Comparison of ENCODE assay signal across 9 cellular contexts in genomic region chr14:103512701-103513611, GRCh38. TPM values are rescaled to one million over a fixed set of nuclear protein-coding genes. Genes with fewer than 3 reads are reported as not detected.
DNase-seq lines count a peak whose midpoint lies in the region; ATAC-seq and TF ChIP-seq lines count a peak whose summit lies in the region.
"Had no signal": no experiment of that assay in that cellular context is flagged by ENCODE, and none has a peak within 500 bp of the region (broad histone marks: within the 10 kb centered on the region; RNA-seq: fewer than 3 reads in every experiment).

No MANE protein-coding gene starts in this region.

- peaks cover 0 to 5% of the 10 kb centered on the region in 2 donors for H3K36me3 ChIP-seq in adrenal gland (replicated peaks in 1 of 2)
- peaks cover 29% of the 10 kb centered on the region for H3K36me3 ChIP-seq in left ventricle myocardium inferior
- H3K36me3 ChIP-seq in skeletal muscle satellite cell (ENCODE audit: insufficient read depth, low read length), result peaks cover 29% of the 10 kb centered on the region

- DNase-seq in activated CD8-positive, alpha-beta T cell treated with anti-CD3 and anti-CD28 coated beads for 36 hours, result no peak
- DNase-seq in activated CD8-positive, alpha-beta T cell treated with anti-CD3 and anti-CD28 coated beads, Interleukin-2, amount 10 ng/mL, durations not matched to agents 7 days and 5 days, result no peak
- DNase-seq in adrenal gland (peak in 6 of 7 donors; percentile 62 to 86 (median 80)), left ventricle myocardium inferior (peak; percentile 49)
- DNase-seq in activated CD4-positive, alpha-beta memory T cell treated with anti-CD3 and anti-CD28 coated beads, Interleukin-2, amount 10 ng/mL, durations not matched to agents 7 days and 5 days, result no peak

- peak overlapping the region; percentile 18 for H3K4me2 ChIP-seq in skeletal muscle satellite cell (ENCODE audit: low read length)

- POLR2A ChIA-PET in activated CD8-positive, alpha-beta T cell treated with anti-CD3 and anti-CD28 coated beads for 36 hours (lab: Charles Lee), result no interaction called here
- POLR2A ChIA-PET in activated CD8-positive, alpha-beta T cell treated with anti-CD3 and anti-CD28 coated beads, Interleukin-2, amount 10 ng/mL, durations not matched to agents 7 days and 5 days (lab: Charles Lee), result no interaction called here
- POLR2A ChIA-PET in activated CD4-positive, alpha-beta memory T cell treated with anti-CD3 and anti-CD28 coated beads, Interleukin-2, amount 10 ng/mL, durations not matched to agents 7 days and 5 days (lab: Charles Lee), result no interaction called here

- CTCF ChIA-PET in activated CD8-positive, alpha-beta T cell treated with anti-CD3 and anti-CD28 coated beads for 36 hours (lab: Charles Lee), result no interaction called here
- CTCF ChIA-PET in activated CD8-positive, alpha-beta T cell treated with anti-CD3 and anti-CD28 coated beads, Interleukin-2, amount 10 ng/mL, durations not matched to agents 7 days and 5 days (lab: Charles Lee), result no interaction called here
- CTCF ChIA-PET in activated CD4-positive, alpha-beta memory T cell treated with anti-CD3 and anti-CD28 coated beads, Interleukin-2, amount 10 ng/mL, durations not matched to agents 7 days and 5 days (lab: Charles Lee), result no interaction called here

- H3K9me3 ChIP-seq in adrenal gland (replicated peaks in 1 of 3) (no peaks in the 10 kb centered on the region), left ventricle myocardium inferior (replicated peaks) (no peaks in the 10 kb centered on the region), skeletal muscle satellite cell (replicated peaks; ENCODE audit: low read length) (no peaks in the 10 kb centered on the region)

- H3K9ac ChIP-seq in skeletal muscle satellite cell (ENCODE audit: low read depth, low read length), result peak overlapping the region; percentile 41

- peaks cover 2% of the 10 kb centered on the region for H3K36me3 Mint-ChIP-seq in activated CD8-positive, alpha-beta T cell treated with anti-CD3 and anti-CD28 coated beads for 36 hours (ENCODE audit: low read depth)
- H3K36me3 Mint-ChIP-seq in activated CD8-positive, alpha-beta T cell treated with anti-CD3 and anti-CD28 coated beads, Interleukin-2, amount 10 ng/mL, durations not matched to agents 7 days and 5 days (ENCODE audit: low read depth), result peaks cover 14% of the 10 kb centered on the region
- H3K36me3 Mint-ChIP-seq in activated CD4-positive, alpha-beta memory T cell treated with anti-CD3 and anti-CD28 coated beads, Interleukin-2, amount 10 ng/mL, durations not matched to agents 7 days and 5 days (ENCODE audit: low read depth), result peaks cover 10% of the 10 kb centered on the region

- no peaks in the 10 kb centered on the region for H3K27me3 ChIP-seq in adrenal gland
- no peaks in the 10 kb centered on the region for H3K27me3 ChIP-seq in left ventricle myocardium inferior (ENCODE audit: low read depth)
- H3K27me3 ChIP-seq in skeletal muscle satellite cell (ENCODE audit: control insufficient read depth, insufficient read depth, low read length), result no peaks in the 10 kb centered on the region

- H3K4me3 ChIP-seq in adrenal gland, result no peak overlapping the region
- no peak overlapping the region for H3K4me3 ChIP-seq in left ventricle myocardium inferior
- no peak overlapping the region for H3K4me3 ChIP-seq in skeletal muscle satellite cell (ENCODE audit: low read length)

- peak in 1 of 2 donors; percentile 25 for TF ChIP-seq POLR2A in adrenal gland (IDR thresholded peaks at IDR 0.05)

- no peaks in the 10 kb centered on the region for H3K4me1 Mint-ChIP-seq in activated CD8-positive, alpha-beta T cell treated with anti-CD3 and anti-CD28 coated beads for 36 hours (ENCODE audit: low read depth)
- peaks cover 3% of the 10 kb centered on the region for H3K4me1 Mint-ChIP-seq in activated CD8-positive, alpha-beta T cell treated with anti-CD3 and anti-CD28 coated beads, Interleukin-2, amount 10 ng/mL, durations not matched to agents 7 days and 5 days (ENCODE audit: low read depth)
- peaks cover 1% of the 10 kb centered on the region for H3K4me1 Mint-ChIP-seq in activated CD4-positive, alpha-beta memory T cell treated with anti-CD3 and anti-CD28 coated beads, Interleukin-2, amount 10 ng/mL, durations not matched to agents 7 days and 5 days

- TF ChIP-seq CTCF in activated CD8-positive, alpha-beta T cell treated with anti-CD3 and anti-CD28 coated beads for 36 hours (IDR thresholded peaks at IDR 0.05), result no peak
- TF ChIP-seq CTCF in adrenal gland (IDR thresholded peaks at IDR 0.05) (no peak), left ventricle myocardium inferior (IDR thresholded peaks at IDR 0.05; ENCODE audit: borderline replicate concordance) (no peak)

- no peak overlapping the region for H3K27ac Mint-ChIP-seq in activated CD8-positive, alpha-beta T cell treated with anti-CD3 and anti-CD28 coated beads for 36 hours
- H3K27ac Mint-ChIP-seq in activated CD8-positive, alpha-beta T cell treated with anti-CD3 and anti-CD28 coated beads, Interleukin-2, amount 10 ng/mL, durations not matched to agents 7 days and 5 days, result no peak overlapping the region
- H3K27ac Mint-ChIP-seq in activated CD4-positive, alpha-beta memory T cell treated with anti-CD3 and anti-CD28 coated beads, Interleukin-2, amount 10 ng/mL, durations not matched to agents 7 days and 5 days, result no peak overlapping the region
- H3K27ac Mint-ChIP-seq: T-helper 1 cell treated with Interleukin-12 subunit alpha and Interleukin-12 subunit beta and Interleukin-4 antibody, amounts not matched to agents 30 μg/mL and 1 μg/mL, for 36 hours had no signal

- H3K27ac ChIP-seq in adrenal gland (peak overlapping the region in 3 of 5 donors; percentile 46 to 76 (median 66)), left ventricle myocardium inferior (replicated peaks) (peak overlapping the region; percentile 84)

- peak; percentile 4 for ATAC-seq in activated CD8-positive, alpha-beta T cell treated with anti-CD3 and anti-CD28 coated beads for 36 hours
- no peak for ATAC-seq in activated CD8-positive, alpha-beta T cell treated with anti-CD3 and anti-CD28 coated beads, Interleukin-2, amount 10 ng/mL, durations not matched to agents 7 days and 5 days
- ATAC-seq in HG02678 (IDR thresholded peaks at IDR 0.05; ENCODE audit: unreplicated experiment) (no peak), HG02642 (IDR thresholded peaks at IDR 0.05; ENCODE audit: poor library complexity, unreplicated experiment) (no peak)

- no peaks in the 10 kb centered on the region for H3K27me3 Mint-ChIP-seq in activated CD8-positive, alpha-beta T cell treated with anti-CD3 and anti-CD28 coated beads for 36 hours
- H3K27me3 Mint-ChIP-seq in activated CD8-positive, alpha-beta T cell treated with anti-CD3 and anti-CD28 coated beads, Interleukin-2, amount 10 ng/mL, durations not matched to agents 7 days and 5 days (ENCODE audit: low read depth), result no peaks in the 10 kb centered on the region
- H3K27me3 Mint-ChIP-seq in activated CD4-positive, alpha-beta memory T cell treated with anti-CD3 and anti-CD28 coated beads, Interleukin-2, amount 10 ng/mL, durations not matched to agents 7 days and 5 days, result no peaks in the 10 kb centered on the region

- H3K9me3 Mint-ChIP-seq in activated CD8-positive, alpha-beta T cell treated with anti-CD3 and anti-CD28 coated beads for 36 hours, result no peaks in the 10 kb centered on the region
- no peaks in the 10 kb centered on the region for H3K9me3 Mint-ChIP-seq in activated CD8-positive, alpha-beta T cell treated with anti-CD3 and anti-CD28 coated beads, Interleukin-2, amount 10 ng/mL, durations not matched to agents 7 days and 5 days (ENCODE audit: insufficient read depth)
- H3K9me3 Mint-ChIP-seq in activated CD4-positive, alpha-beta memory T cell treated with anti-CD3 and anti-CD28 coated beads, Interleukin-2, amount 10 ng/mL, durations not matched to agents 7 days and 5 days, result no peaks in the 10 kb centered on the region
- H3K9me3 Mint-ChIP-seq: T-helper 1 cell treated with Interleukin-12 subunit alpha and Interleukin-12 subunit beta and Interleukin-4 antibody, amounts not matched to agents 30 μg/mL and 1 μg/mL, for 36 hours had no signal

- intact Hi-C loops in activated CD8-positive, alpha-beta T cell treated with anti-CD3 and anti-CD28 coated beads for 36 hours (cut with micrococcal nuclease), result no loop called here
- intact Hi-C loops in adrenal gland (cut with DNase I), result no loop called here
- intact Hi-C loops in left ventricle myocardium inferior (cut with micrococcal nuclease), result no loop called here

- 43 to 81% (median 60%) methylated on average over 15 to 25 of the region's 25 CpGs for WGBS in adrenal gland, 4 donors

- H3K4me1 ChIP-seq in adrenal gland (replicated peaks in 1 of 2) (peaks cover 14 to 22% of the 10 kb centered on the region in 2 donors), left ventricle myocardium inferior (peaks cover 55% of the 10 kb centered on the region), skeletal muscle satellite cell (ENCODE audit: control insufficient read depth, insufficient read depth, low read length) (peaks cover 18% of the 10 kb centered on the region)

- no peak overlapping the region for H3K4me3 Mint-ChIP-seq in activated CD8-positive, alpha-beta T cell treated with anti-CD3 and anti-CD28 coated beads for 36 hours
- H3K4me3 Mint-ChIP-seq in activated CD8-positive, alpha-beta T cell treated with anti-CD3 and anti-CD28 coated beads, Interleukin-2, amount 10 ng/mL, durations not matched to agents 7 days and 5 days, result no peak overlapping the region
- no peak overlapping the region for H3K4me3 Mint-ChIP-seq in activated CD4-positive, alpha-beta memory T cell treated with anti-CD3 and anti-CD28 coated beads, Interleukin-2, amount 10 ng/mL, durations not matched to agents 7 days and 5 days
- H3K4me3 Mint-ChIP-seq: T-helper 1 cell treated with Interleukin-12 subunit alpha and Interleukin-12 subunit beta and Interleukin-4 antibody, amounts not matched to agents 30 μg/mL and 1 μg/mL, for 36 hours had no signal

RNA-seq across cellular contexts. Expression of gene CKB, which starts 9.7 kb away (rescaled TPM):
- total RNA-seq in activated CD8-positive, alpha-beta T cell treated with anti-CD3 and anti-CD28 coated beads for 36 hours, result 1 to 10 TPM; 5.8 to 9.1 TPM
- 1 to 10 TPM; 2.2 to 2.7 TPM for total RNA-seq in activated CD8-positive, alpha-beta T cell treated with anti-CD3 and anti-CD28 coated beads, Interleukin-2, amount 10 ng/mL, durations not matched to agents 7 days and 5 days
- total RNA-seq in adrenal gland (100 to 1,000 TPM in 7 of 8 donors, 10 to 100 TPM in 1; 95.6 to 410 (median 198) TPM), left ventricle myocardium inferior (661 TPM)
- 100 to 1,000 TPM in 2 of 3 donors, 10 to 100 TPM in 1; 11.0 to 383 (median 303) TPM for polyA plus RNA-seq in adrenal gland
- 22.1 and 70.3 TPM in 2 replicates for total RNA-seq in skeletal muscle satellite cell (2012; rRNA removed)
- 1 to 10 TPM; 3.8 to 5.5 TPM for total RNA-seq in activated CD4-positive, alpha-beta memory T cell treated with anti-CD3 and anti-CD28 coated beads, Interleukin-2, amount 10 ng/mL, durations not matched to agents 7 days and 5 days

RNA-seq across cellular contexts. Expression of gene TRMT61A, which starts 16.0 kb away (rescaled TPM):
- 1 to 10 TPM; 9.9 TPM for total RNA-seq in activated CD8-positive, alpha-beta T cell treated with anti-CD3 and anti-CD28 coated beads for 36 hours
- 1 to 10 TPM; 8.5 to 8.8 TPM for total RNA-seq in activated CD8-positive, alpha-beta T cell treated with anti-CD3 and anti-CD28 coated beads, Interleukin-2, amount 10 ng/mL, durations not matched to agents 7 days and 5 days
- total RNA-seq in adrenal gland, result 10 to 100 TPM in 7 of 8 donors, 1 to 10 TPM in 1; 9.7 to 18.1 (median 13.5) TPM
- polyA plus RNA-seq in adrenal gland, result 10 to 100 TPM in 2 of 3 donors, 1 to 10 TPM in 1; 2.5 to 26.0 (median 17.1) TPM
- total RNA-seq in left ventricle myocardium inferior, result 5.9 TPM
- total RNA-seq in skeletal muscle satellite cell (2012; rRNA removed), result 14.9 and 17.0 TPM in 2 replicates
- 1 to 10 TPM; 4.5 to 5.1 TPM for total RNA-seq in activated CD4-positive, alpha-beta memory T cell treated with anti-CD3 and anti-CD28 coated beads, Interleukin-2, amount 10 ng/mL, durations not matched to agents 7 days and 5 days

RNA-seq across cellular contexts. Expression of gene BAG5, which starts 49.5 kb away (rescaled TPM):
- 10 to 100 TPM; 28.8 to 29.6 TPM for total RNA-seq in activated CD8-positive, alpha-beta T cell treated with anti-CD3 and anti-CD28 coated beads for 36 hours
- total RNA-seq in activated CD8-positive, alpha-beta T cell treated with anti-CD3 and anti-CD28 coated beads, Interleukin-2, amount 10 ng/mL, durations not matched to agents 7 days and 5 days, result 10 to 100 TPM; 31.1 to 33.2 TPM
- total RNA-seq in adrenal gland (10 to 100 TPM; 17.8 to 33.5 (median 25.7) TPM), left ventricle myocardium inferior (16.7 TPM)
- polyA plus RNA-seq in adrenal gland, result 10 to 100 TPM in 1 of 3 donors, 1 to 10 TPM in 2; 5.2 to 28.4 (median 5.6) TPM
- total RNA-seq in skeletal muscle satellite cell (2012; rRNA removed), result 24.0 and 28.1 TPM in 2 replicates
- 10 to 100 TPM; 29.1 to 29.9 TPM for total RNA-seq in activated CD4-positive, alpha-beta memory T cell treated with anti-CD3 and anti-CD28 coated beads, Interleukin-2, amount 10 ng/mL, durations not matched to agents 7 days and 5 days

RNA-seq across cellular contexts. Expression of gene COA8, which starts 49.8 kb away (rescaled TPM):
- 10 to 100 TPM; 40.3 to 45.6 TPM for total RNA-seq in activated CD8-positive, alpha-beta T cell treated with anti-CD3 and anti-CD28 coated beads for 36 hours
- total RNA-seq in activated CD8-positive, alpha-beta T cell treated with anti-CD3 and anti-CD28 coated beads, Interleukin-2, amount 10 ng/mL, durations not matched to agents 7 days and 5 days, result 10 to 100 TPM; 28.3 to 34.3 TPM
- total RNA-seq in adrenal gland (10 to 100 TPM in 7 of 8 donors, 1 to 10 TPM in 1; 4.9 to 39.2 (median 29.7) TPM), left ventricle myocardium inferior (48.3 TPM)
- polyA plus RNA-seq in adrenal gland, result 10 to 100 TPM; 29.7 to 59.6 (median 58.8) TPM
- 17.0 and 17.2 TPM in 2 replicates for total RNA-seq in skeletal muscle satellite cell (2012; rRNA removed)
- total RNA-seq in activated CD4-positive, alpha-beta memory T cell treated with anti-CD3 and anti-CD28 coated beads, Interleukin-2, amount 10 ng/mL, durations not matched to agents 7 days and 5 days, result 10 to 100 TPM; 27.5 to 31.0 TPM

Comparison
In these comparisons a context has a peak if more than half of its experiments do, and no peak if none do; other contexts are left out.
1. DNase-seq: peak in adrenal gland (6 of 7) and left ventricle myocardium inferior (single experiment); none in activated CD8-positive, alpha-beta T cell treated with anti-CD3 and anti-CD28 coated beads for 36 hours (single experiment), activated CD8-positive, alpha-beta T cell treated with anti-CD3 and anti-CD28 coated beads, Interleukin-2, amount 10 ng/mL, durations not matched to agents 7 days and 5 days (single experiment) and activated CD4-positive, alpha-beta memory T cell treated with anti-CD3 and anti-CD28 coated beads, Interleukin-2, amount 10 ng/mL, durations not matched to agents 7 days and 5 days (single experiment).
2. RNA of gene CKB, which starts 9.7 kb away (total RNA-seq): 661 TPM in left ventricle myocardium inferior (single experiment) and 95.6 to 410 TPM in adrenal gland; 5.8 to 9.1 TPM in activated CD8-positive, alpha-beta T cell treated with anti-CD3 and anti-CD28 coated beads for 36 hours, 3.8 to 5.5 TPM in activated CD4-positive, alpha-beta memory T cell treated with anti-CD3 and anti-CD28 coated beads, Interleukin-2, amount 10 ng/mL, durations not matched to agents 7 days and 5 days and 2.2 to 2.7 TPM in activated CD8-positive, alpha-beta T cell treated with anti-CD3 and anti-CD28 coated beads, Interleukin-2, amount 10 ng/mL, durations not matched to agents 7 days and 5 days; every median in the first group is over 4 times any median in the second.